In the genomic region with DNA sequence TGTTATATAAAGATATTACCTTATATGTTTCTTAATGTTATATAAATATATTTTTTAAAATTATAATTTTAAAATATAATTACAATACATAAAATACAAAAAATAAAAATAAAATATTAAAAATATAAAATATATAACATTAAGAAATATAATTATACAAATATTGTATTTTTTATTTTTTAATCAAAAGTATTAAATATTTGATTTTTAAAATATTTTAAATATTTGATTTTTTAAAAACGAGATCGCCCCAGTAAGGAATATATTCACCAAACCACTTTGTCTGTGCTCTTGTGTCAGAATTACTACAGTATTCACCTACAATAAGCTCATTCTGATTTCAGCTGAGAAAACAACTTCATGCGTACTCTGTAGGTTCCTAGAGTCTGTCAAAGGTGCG, we compare ENCODE assay signal across 26 cellular contexts.
DNase-seq lines count a peak whose midpoint lies in the region; FAIRE-seq and TF ChIP-seq lines count a peak whose summit lies in the region.
"Had no signal": no experiment of that assay in that cellular context is flagged by ENCODE, and none has a peak within 500 bp of the region (broad histone marks: within the 10 kb centered on the region; RNA-seq: fewer than 3 reads in every experiment).

No MANE protein-coding gene starts in this region.

- H3K4me3 ChIP-seq in kidney (ENCODE audit: low read length in 2 of 2) = no peak overlapping the region
- H3K4me3 ChIP-seq in suprapubic skin = no peak overlapping the region
- H3K4me3 ChIP-seq: A549; BLaER1 treated with 17β-estradiol and CSF1 and Interleukin-3, amounts not matched to agents 10 nM and 100 nM; HAP-1 had no signal

- DNase-seq in kidney (no peak), NCI-H2227 (lab: John Stamatoyannopoulos, UW; ENCODE audit: unreplicated experiment) (no peak), NCI-H2107 (lab: John Stamatoyannopoulos, UW) (no peak), HuH-7 (ENCODE audit: low spot score) (no peak), suprapubic skin (ENCODE audit: low spot score in 2 of 2) (no peak)
- DNase-seq: ACHN; AML-193; BE2C; CD4-positive, alpha-beta T cell; CD8-positive, alpha-beta memory T cell; DMS 273 treated with DMSO at 0.1 percent for 48 hours; DMS79; EL; GF-D8; GOT3; HFFc6 had no signal

- H3K9ac ChIP-seq in kidney (ENCODE audit: low read length in 2 of 2) = no peak overlapping the region
- H3K9ac ChIP-seq: BLaER1 treated with 17β-estradiol and CSF1 and Interleukin-3, amounts not matched to agents 10 nM and 100 nM had no signal

- peak; percentile 99 for FAIRE-seq in A204.1 (lab: Jason Lieb, UNC)
- peak; percentile 98 for FAIRE-seq in TTC549 (lab: Jason Lieb, UNC)
- FAIRE-seq in colon (lab: Jason Lieb, UNC) = peak; percentile 98
- peak; percentile 99 for FAIRE-seq in kidney (lab: Jason Lieb, UNC)
- FAIRE-seq: A549, D721Med, GM19239, H54 had no signal

- TF ChIP-seq EP300 in suprapubic skin (IDR thresholded peaks at IDR 0.05) = no peak

- H3K4me1 ChIP-seq in kidney (ENCODE audit: control insufficient read depth in 1 of 2, insufficient read depth in 1 of 2, low read depth in 1 of 2, low read length in 2 of 2) = no peaks in the 10 kb centered on the region
- peaks cover 4% of the 10 kb centered on the region for H3K4me1 ChIP-seq in suprapubic skin
- H3K4me1 ChIP-seq: BE2C; BLaER1 treated with 17β-estradiol and CSF1 and Interleukin-3, amounts not matched to agents 10 nM and 100 nM; HAP-1 had no signal

- TF ChIP-seq CTCF in kidney (IDR thresholded peaks at IDR 0.05; ENCODE audit: borderline replicate concordance, extremely low read depth, insufficient read depth) (no peak), suprapubic skin (IDR thresholded peaks at IDR 0.05) (no peak)

- H3K36me3 ChIP-seq in kidney (ENCODE audit: control insufficient read depth in 1 of 2, insufficient read depth in 2 of 2, low read length in 2 of 2) (peaks cover 4 to 5% of the 10 kb centered on the region in 2 donors), suprapubic skin (peaks cover 35% of the 10 kb centered on the region)

- no peaks in the 10 kb centered on the region for H3K27me3 ChIP-seq in suprapubic skin
- H3K27me3 ChIP-seq: BE2C; BLaER1 treated with 17β-estradiol and CSF1 and Interleukin-3, amounts not matched to agents 10 nM and 100 nM had no signal

- H3K27ac ChIP-seq in kidney (ENCODE audit: low read depth in 2 of 2, low read length in 2 of 2) (no peak overlapping the region), suprapubic skin (no peak overlapping the region)
- H3K27ac ChIP-seq: 22Rv1; A549; BLaER1 treated with 17β-estradiol and CSF1 and Interleukin-3, amounts not matched to agents 10 nM and 100 nM had no signal

- WGBS in suprapubic skin = 98% methylated on average over 4 of the region's 4 CpGs

- intact Hi-C loops in kidney (cut with DNase I) = no loop called here

- no peak for TF ChIP-seq POLR2A in suprapubic skin (IDR thresholded peaks at IDR 0.05)

- H3K9me3 ChIP-seq in kidney (ENCODE audit: control insufficient read depth in 1 of 2, low read length in 2 of 2) (no peaks in the 10 kb centered on the region), suprapubic skin (no peaks in the 10 kb centered on the region)
- H3K9me3 ChIP-seq: BE2C, HAP-1 had no signal
